ENCODE assay signal across 15 cellular contexts in genomic region chr20:58869662-58870227, GRCh38. TPM values are rescaled to one million over a fixed set of nuclear protein-coding genes. Genes with fewer than 3 reads are reported as not detected.
A peak's percentile ranks its signal among the peaks of the same experiment; 100 is the strongest.
DNase-seq lines count a peak whose midpoint lies in the region; ATAC-seq, FAIRE-seq and TF ChIP-seq lines count a peak whose summit lies in the region.
"Had no signal": no experiment of that assay in that cellular context is flagged by ENCODE, and none has a peak within 500 bp of the region (broad histone marks: within the 10 kb centered on the region; RNA-seq: fewer than 3 reads in every experiment).

No MANE protein-coding gene starts in this region.

- H3K4me1 Mint-ChIP-seq in glutamatergic neuron (ENCODE audit: low read depth, unreplicated experiment): peaks cover 29% of the 10 kb centered on the region
- H3K4me1 Mint-ChIP-seq in naive thymus-derived CD8-positive, alpha-beta T cell: peaks cover 3 to 18% (median 6%) of the 10 kb centered on the region in 4 donors

- 43% methylated on average over 7 of the region's 7 CpGs for WGBS in HepG2 (ENCODE audit: low lambda C conversion rate)
- 63% methylated on average over 4 of the region's 7 CpGs for WGBS in right lobe of liver (ENCODE audit: insufficient coverage, low coverage, low lambda C conversion rate, missing lambda C conversion rate)
- WGBS in suprapubic skin: 86% methylated on average over 7 of the region's 7 CpGs

- POLR2A ChIA-PET in HepG2 (lab: Yijun Ruan, JAX): no interaction called here
- POLR2A ChIA-PET in naive thymus-derived CD8-positive, alpha-beta T cell (lab: Charles Lee): interaction anchor here (1.0 to 1.9 kb wide), 3 partner anchors 20 to 530 kb away, joined by 3 to 5 read pairs (median 3); no protein-coding TSS in a partner anchor

- TF ChIP-seq RAD21 in HepG2 (CRISPR knock-in tag; IDR thresholded peaks at IDR 0.05): no peak

- H3K4me3 ChIP-seq in HepG2 (replicated peaks in 1 of 3; ENCODE audit: insufficient read depth in 1 of 3, low read depth in 2 of 3, low read length in 3 of 3) (no peak overlapping the region), right lobe of liver (no peak overlapping the region), WERI-Rb-1 (ENCODE audit: low read depth, low read length) (no peak overlapping the region), suprapubic skin (no peak overlapping the region)
- H3K4me3 ChIP-seq: BLaER1 treated with 17β-estradiol and CSF1 and Interleukin-3, amounts not matched to agents 10 nM and 100 nM; SK-N-MC had no signal

- no peak for TF ChIP-seq EP300 in HepG2 (IDR thresholded peaks at IDR 0.05; ENCODE audit: low read depth in 2 of 2, low read length in 2 of 2)
- no peak for TF ChIP-seq EP300 in HepG2 (CRISPR knock-in tag; IDR thresholded peaks at IDR 0.05; ENCODE audit: borderline replicate concordance)
- TF ChIP-seq EP300 in suprapubic skin (IDR thresholded peaks at IDR 0.05): no peak

- in situ Hi-C loops in HepG2 (cut with HindIII; ENCODE audit: extremely low pct_ligation_motif_present, low pct_unique_long_range_greater_than_20kb): loop anchor here (5.0 kb wide), 3 partner anchors 353 to 628 kb away; no protein-coding TSS in a partner anchor

- FAIRE-seq in HepG2 (lab: Jason Lieb, UNC): no peak
- FAIRE-seq: A204.1 had no signal

- H2AFZ ChIP-seq in HepG2 (ENCODE audit: low read length): no peak overlapping the region

- no peaks in the 10 kb centered on the region for H3K9me3 Mint-ChIP-seq in glutamatergic neuron (ENCODE audit: unreplicated experiment)
- H3K9me3 Mint-ChIP-seq in naive thymus-derived CD8-positive, alpha-beta T cell: no peaks in the 10 kb centered on the region
- H3K9me3 Mint-ChIP-seq: CD8-positive, alpha-beta T cell; HFFc6 had no signal

- H3K4me3 Mint-ChIP-seq in glutamatergic neuron (ENCODE audit: unreplicated experiment): no peak overlapping the region
- no peak overlapping the region for H3K4me3 Mint-ChIP-seq in naive thymus-derived CD8-positive, alpha-beta T cell
- H3K4me3 Mint-ChIP-seq: CD8-positive, alpha-beta T cell; HFFc6 had no signal

- TF ChIP-seq POLR2A in HepG2 (IDR thresholded peaks at IDR 0.05; ENCODE audit: insufficient read depth in 1 of 2, low read depth in 2 of 2, low read length in 2 of 2) (no peak), right lobe of liver (IDR thresholded peaks at IDR 0.05) (no peak), suprapubic skin (IDR thresholded peaks at IDR 0.05) (no peak)

- intact Hi-C loops in HepG2 (cut with micrococcal nuclease; ENCODE audit: unreplicated experiment) (loop anchor here (1.0 to 5.0 kb wide), 4 partner anchors 213 to 533 kb away; no protein-coding TSS in a partner anchor), right lobe of liver (cut with DNase I) (loop anchor here in 1 of 2 donors (5.0 kb wide), 1 partner anchor 353 kb away; no protein-coding TSS in a partner anchor)

- H3K4me2 ChIP-seq in HepG2 (ENCODE audit: low read depth, low read length): no peak overlapping the region

- ATAC-seq in HepG2 (peak; percentile 69), right lobe of liver (no peak), GM21529 (IDR thresholded peaks at IDR 0.05; ENCODE audit: unreplicated experiment) (no peak)
- no peak for ATAC-seq in naive thymus-derived CD8-positive, alpha-beta T cell

- peak overlapping the region; percentile 19 for H3K27ac Mint-ChIP-seq in glutamatergic neuron (ENCODE audit: unreplicated experiment)
- H3K27ac Mint-ChIP-seq in naive thymus-derived CD8-positive, alpha-beta T cell: peak overlapping the region in 1 of 10 donors; percentile 31
- H3K27ac Mint-ChIP-seq: CD8-positive, alpha-beta T cell; HFFc6 had no signal

- no peaks in the 10 kb centered on the region for H4K20me1 ChIP-seq in HepG2 (ENCODE audit: insufficient read depth, low read length)
- H4K20me1 ChIP-seq: BLaER1 treated with 17β-estradiol and CSF1 and Interleukin-3, amounts not matched to agents 10 nM and 100 nM had no signal

- H3K36me3 Mint-ChIP-seq in glutamatergic neuron (ENCODE audit: unreplicated experiment): no peaks in the 10 kb centered on the region
- H3K36me3 Mint-ChIP-seq in naive thymus-derived CD8-positive, alpha-beta T cell: no peaks in the 10 kb centered on the region
- H3K36me3 Mint-ChIP-seq: CD8-positive, alpha-beta T cell had no signal

- TF ChIP-seq CTCF in HepG2 (CRISPR knock-in tag; IDR thresholded peaks at IDR 0.05): no peak; the same call in 1 of the 2 replicates
- no peak for TF ChIP-seq CTCF in right lobe of liver (IDR thresholded peaks at IDR 0.05)
- TF ChIP-seq CTCF in WERI-Rb-1 (IDR thresholded peaks at IDR 0.05; ENCODE audit: low read depth, low read length): peak; percentile 39
- no peak for TF ChIP-seq CTCF in glutamatergic neuron (IDR thresholded peaks at IDR 0.05; ENCODE audit: partially characterized antibody, unreplicated experiment)
- no peak for TF ChIP-seq CTCF in suprapubic skin (IDR thresholded peaks at IDR 0.05)

- no peaks in the 10 kb centered on the region for H3K79me2 ChIP-seq in HepG2 (ENCODE audit: insufficient read depth, low read length)

- peaks cover 3% of the 10 kb centered on the region for H3K27me3 Mint-ChIP-seq in glutamatergic neuron (ENCODE audit: unreplicated experiment)
- peaks cover 0 to 5% (median 0%) of the 10 kb centered on the region in 5 donors for H3K27me3 Mint-ChIP-seq in naive thymus-derived CD8-positive, alpha-beta T cell

- H3K4me1 ChIP-seq in HepG2 (ENCODE audit: insufficient read depth, low read length) (peaks cover 9% of the 10 kb centered on the region; the same call in 1 of the 2 replicates), right lobe of liver (no peaks in the 10 kb centered on the region), suprapubic skin (no peaks in the 10 kb centered on the region)

- H3K27ac ChIP-seq in HepG2 (ENCODE audit: extremely low read length, insufficient read depth, low read length) (no peak overlapping the region), right lobe of liver (no peak overlapping the region), WERI-Rb-1 (no peak overlapping the region), suprapubic skin (no peak overlapping the region)
- H3K27ac ChIP-seq: BLaER1 treated with 17β-estradiol and CSF1 and Interleukin-3, amounts not matched to agents 10 nM and 100 nM; SK-N-MC had no signal

- DNase-seq in HepG2 (ENCODE audit: low spot score): no peak
- DNase-seq in right lobe of liver: no peak
- DNase-seq in WERI-Rb-1: peak; percentile 30
- peak; percentile 34 for DNase-seq in glutamatergic neuron
- DNase-seq in suprapubic skin (ENCODE audit: low spot score in 2 of 2): no peak
- DNase-seq in naive thymus-derived CD8-positive, alpha-beta T cell: no peak
- no peak for DNase-seq in cortex of kidney (lab: John Stamatoyannopoulos, UW)
- DNase-seq: GOT3, NCI-H1436 treated with DMSO at 0.1 percent for 48 hours had no signal

- H3K27me3 ChIP-seq in HepG2 (ENCODE audit: control insufficient read depth in 1 of 2, insufficient read depth in 2 of 2, low read length in 2 of 2) (peaks cover 0 to 14% of the 10 kb centered on the region in 2 experiments; a peak in 3 of 5 replicates), right lobe of liver (no peaks in the 10 kb centered on the region), WERI-Rb-1 (ENCODE audit: insufficient read depth, low read depth, severe bottlenecking) (no peaks in the 10 kb centered on the region), suprapubic skin (no peaks in the 10 kb centered on the region)
- H3K27me3 ChIP-seq: BLaER1 treated with 17β-estradiol and CSF1 and Interleukin-3, amounts not matched to agents 10 nM and 100 nM had no signal

- H3K36me3 ChIP-seq in HepG2 (replicated peaks in 1 of 2; ENCODE audit: control insufficient read depth in 1 of 2, insufficient read depth in 2 of 2, low read length in 2 of 2) (no peaks in the 10 kb centered on the region), right lobe of liver (no peaks in the 10 kb centered on the region), WERI-Rb-1 (no peaks in the 10 kb centered on the region), suprapubic skin (no peaks in the 10 kb centered on the region)
- H3K36me3 ChIP-seq: BLaER1 treated with 17β-estradiol and CSF1 and Interleukin-3, amounts not matched to agents 10 nM and 100 nM had no signal

- no TSS peak for BruUV-seq in HepG2 (replicated peaks; lab: Mats Ljungman, UMichigan)

- H3K9me3 ChIP-seq in HepG2 (ENCODE audit: low read length) (no peaks in the 10 kb centered on the region), right lobe of liver (no peaks in the 10 kb centered on the region), WERI-Rb-1 (ENCODE audit: severe bottlenecking) (no peaks in the 10 kb centered on the region), suprapubic skin (no peaks in the 10 kb centered on the region)
- H3K9me3 ChIP-seq: BLaER1 treated with 17β-estradiol and CSF1 and Interleukin-3, amounts not matched to agents 10 nM and 100 nM had no signal

- CTCF ChIA-PET in HepG2 (lab: Yijun Ruan, JAX; ENCODE audit: low intra/inter-chr PET ratio, low total read pairs): interaction anchor here (0.7 to 3.9 kb wide), 7 partner anchors 11 to 626 kb away, joined by 3 to 80 read pairs (median 9); no protein-coding TSS in a partner anchor

- no peak overlapping the region for H3K9ac ChIP-seq in HepG2 (ENCODE audit: insufficient read depth, low read depth, low read length)
- H3K9ac ChIP-seq: BLaER1 treated with 17β-estradiol and CSF1 and Interleukin-3, amounts not matched to agents 10 nM and 100 nM had no signal

RNA-seq across cellular contexts. Expression of gene GNAS, which starts 17.2 kb away (rescaled TPM):
- total RNA-seq in HepG2 (2016; rRNA removed; fragmentation: Illumina TruSeq; extraction: Trizol) (382 and 407 TPM in 2 replicates), right lobe of liver (100 to 1,000 TPM; 254 to 400 (median 287) TPM), glutamatergic neuron (ENCODE audit: unreplicated experiment) (1,989 TPM), suprapubic skin (100 to 1,000 TPM; 334 to 533 (median 451) TPM)
- 604 and 617 TPM in 2 replicates for total RNA-seq in HepG2 (2016; cell fraction: cytosol; rRNA removed; fragmentation: Illumina TruSeq; extraction: Trizol; ENCODE audit: low read depth)
- total RNA-seq in HepG2 (2016; cell fraction: insoluble cytoplasmic fraction; rRNA removed; fragmentation: Illumina TruSeq; extraction: Trizol): 369 and 397 TPM in 2 replicates
- 887 and 1,010 TPM in 2 replicates for total RNA-seq in HepG2 (2016; cell fraction: membrane; rRNA removed; fragmentation: Illumina TruSeq; extraction: Trizol)
- total RNA-seq in HepG2 (2016; cell fraction: nucleus; rRNA removed; fragmentation: Illumina TruSeq; extraction: Trizol): 281 and 324 TPM in 2 replicates
- 1,008 and 1,029 TPM in 2 replicates for polyA plus RNA-seq in HepG2 (2011; rRNA removed)
- 1,419 and 1,481 TPM in 2 replicates for polyA plus RNA-seq in HepG2 (2011; cell fraction: cytosol; rRNA removed)
- polyA plus RNA-seq in HepG2 (2011; cell fraction: nucleus; rRNA removed): 1,285 and 1,363 TPM in 2 replicates
- 1,216 and 1,583 TPM in 2 replicates for polyA plus RNA-seq in HepG2 (2012)
- polyA plus RNA-seq in HepG2 (2016; cell fraction: cytosol; fragmentation: Illumina TruSeq; extraction: Trizol; ENCODE audit: low read depth): 2,019 and 2,103 TPM in 2 replicates
- 991 and 1,223 TPM in 2 replicates for polyA plus RNA-seq in HepG2 (2016; cell fraction: insoluble cytoplasmic fraction; fragmentation: Illumina TruSeq; extraction: Trizol; ENCODE audit: low read depth)
- 2,245 and 2,285 TPM in 2 replicates for polyA plus RNA-seq in HepG2 (2016; cell fraction: membrane; fragmentation: Illumina TruSeq; extraction: Trizol; ENCODE audit: low read depth)
- 1,096 and 1,140 TPM in 2 replicates for polyA plus RNA-seq in HepG2 (2016; cell fraction: nucleus; fragmentation: Illumina TruSeq; extraction: Trizol; ENCODE audit: insufficient read depth, low read depth)
- 1,501 and 1,552 TPM in 2 replicates for polyA minus RNA-seq in HepG2 (2011; rRNA and poly(A)+ RNA removed; ENCODE audit: low replicate concordance)
- 671 and 731 TPM in 2 replicates for polyA minus RNA-seq in HepG2 (2011; cell fraction: cytosol; rRNA and poly(A)+ RNA removed)
- polyA minus RNA-seq in HepG2 (2011; cell fraction: nucleus; rRNA and poly(A)+ RNA removed): 391 and 498 TPM in 2 replicates
- total RNA-seq in naive thymus-derived CD8-positive, alpha-beta T cell: 100 to 1,000 TPM; 695 to 756 TPM
- polyA plus RNA-seq in naive thymus-derived CD8-positive, alpha-beta T cell: 100 to 1,000 TPM; 155 to 247 (median 169) TPM

RNA-seq across cellular contexts. Expression of gene GNAS-AS1, which starts 19.0 kb away (rescaled TPM):
- total RNA-seq in HepG2 (2016; rRNA removed; fragmentation: Illumina TruSeq; extraction: Trizol) (not detected in 2 replicates), right lobe of liver (under 1 TPM in 3 of 6 experiments, not detected in 3; 0.23 to 0.37 (median 0.27) TPM), glutamatergic neuron (ENCODE audit: unreplicated experiment) (11.7 TPM), suprapubic skin (not detected)
- total RNA-seq in HepG2 (2016; cell fraction: cytosol; rRNA removed; fragmentation: Illumina TruSeq; extraction: Trizol; ENCODE audit: low read depth): not detected in 2 replicates
- not detected in 2 replicates for total RNA-seq in HepG2 (2016; cell fraction: insoluble cytoplasmic fraction; rRNA removed; fragmentation: Illumina TruSeq; extraction: Trizol)
- total RNA-seq in HepG2 (2016; cell fraction: membrane; rRNA removed; fragmentation: Illumina TruSeq; extraction: Trizol): not detected in 2 replicates
- not detected in 2 replicates for total RNA-seq in HepG2 (2016; cell fraction: nucleus; rRNA removed; fragmentation: Illumina TruSeq; extraction: Trizol)
- not detected in 2 replicates for polyA plus RNA-seq in HepG2 (2011; rRNA removed)
- not detected in 2 replicates for polyA plus RNA-seq in HepG2 (2011; cell fraction: cytosol; rRNA removed)
- polyA plus RNA-seq in HepG2 (2011; cell fraction: nucleus; rRNA removed): 0.06 and 0.23 TPM in 2 replicates
- not detected in 2 replicates for polyA plus RNA-seq in HepG2 (2012)
- not detected in 2 replicates for polyA plus RNA-seq in HepG2 (2016; cell fraction: cytosol; fragmentation: Illumina TruSeq; extraction: Trizol; ENCODE audit: low read depth)
- polyA plus RNA-seq in HepG2 (2016; cell fraction: insoluble cytoplasmic fraction; fragmentation: Illumina TruSeq; extraction: Trizol; ENCODE audit: low read depth): not detected in 2 replicates
- not detected in 2 replicates for polyA plus RNA-seq in HepG2 (2016; cell fraction: membrane; fragmentation: Illumina TruSeq; extraction: Trizol; ENCODE audit: low read depth)
- not detected in 2 replicates for polyA plus RNA-seq in HepG2 (2016; cell fraction: nucleus; fragmentation: Illumina TruSeq; extraction: Trizol; ENCODE audit: insufficient read depth, low read depth)
- polyA minus RNA-seq in HepG2 (2011; rRNA and poly(A)+ RNA removed; ENCODE audit: low replicate concordance): 0.49 TPM in 1 of 2 replicates, not detected in the other
- not detected in 2 replicates for polyA minus RNA-seq in HepG2 (2011; cell fraction: cytosol; rRNA and poly(A)+ RNA removed)
- 0.26 and 0.37 TPM in 2 replicates for polyA minus RNA-seq in HepG2 (2011; cell fraction: nucleus; rRNA and poly(A)+ RNA removed)
- 1 to 10 TPM; 1.3 TPM for total RNA-seq in naive thymus-derived CD8-positive, alpha-beta T cell
- polyA plus RNA-seq in naive thymus-derived CD8-positive, alpha-beta T cell: under 1 TPM in 1 of 3 donors, not detected in 2; 0.14 TPM

Comparison
In these comparisons a context has a peak if more than half of its experiments do, and no peak if none do; other contexts are left out.
1. DNase-seq: peak in WERI-Rb-1 (single experiment) and glutamatergic neuron (single experiment); none in HepG2 (single experiment), right lobe of liver (0 of 3), suprapubic skin (0 of 2), naive thymus-derived CD8-positive, alpha-beta T cell (0 of 10) and cortex of kidney (single experiment).